Comparison of ENCODE assay signal across 21 cellular contexts in the genomic region with DNA sequence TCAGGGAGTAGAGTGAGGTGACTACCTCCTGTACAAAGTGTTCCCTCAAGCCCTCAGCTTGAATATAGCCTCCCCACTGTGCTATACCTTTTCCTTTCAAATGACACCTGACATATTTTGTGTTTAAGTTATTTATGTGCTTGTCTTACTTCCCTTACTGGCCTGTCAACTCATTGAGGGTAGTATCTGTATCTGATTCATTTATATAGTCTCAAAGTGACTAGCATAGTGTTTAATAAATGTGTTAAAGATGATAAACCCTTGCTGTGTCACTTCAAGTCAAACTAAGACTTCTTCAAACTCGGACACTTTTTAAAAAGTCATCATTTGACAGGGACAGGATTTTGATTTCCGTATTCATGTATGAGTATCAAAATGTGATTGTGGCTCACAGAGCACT. TPM values are rescaled to one million over a fixed set of nuclear protein-coding genes. Genes with fewer than 3 reads are reported as not detected.
DNase-seq lines count a peak whose midpoint lies in the region; ATAC-seq, FAIRE-seq and TF ChIP-seq lines count a peak whose summit lies in the region.
"Had no signal": no experiment of that assay in that cellular context is flagged by ENCODE, and none has a peak within 500 bp of the region (broad histone marks: within the 10 kb centered on the region; RNA-seq: fewer than 3 reads in every experiment).

No MANE protein-coding gene starts in this region.

- no peaks in the 10 kb centered on the region for H3K9me3 Mint-ChIP-seq in activated T-cell treated with anti-CD3 and anti-CD28 coated beads, Interleukin-2, amount 50 U/mL, for 72 hours
- no peaks in the 10 kb centered on the region for H3K9me3 Mint-ChIP-seq in CD8-positive, alpha-beta memory T cell
- H3K9me3 Mint-ChIP-seq in stimulated activated effector memory CD8-positive, alpha-beta T cell treated with anti-CD3 and anti-CD28 coated beads, Interleukin-12 subunit alpha, Interleukin-12 subunit beta, amount 100 ng/mL, for 72 hours, result no peaks in the 10 kb centered on the region
- H3K9me3 Mint-ChIP-seq: HFFc6 had no signal

- peak overlapping the region in 1 of 2 donors; percentile 21 for H3K4me3 Mint-ChIP-seq in activated T-cell treated with anti-CD3 and anti-CD28 coated beads, Interleukin-2, amount 50 U/mL, for 72 hours
- H3K4me3 Mint-ChIP-seq in CD8-positive, alpha-beta memory T cell, result no peak overlapping the region
- H3K4me3 Mint-ChIP-seq in stimulated activated effector memory CD8-positive, alpha-beta T cell treated with anti-CD3 and anti-CD28 coated beads, Interleukin-12 subunit alpha, Interleukin-12 subunit beta, amount 100 ng/mL, for 72 hours, result no peak overlapping the region
- H3K4me3 Mint-ChIP-seq: HFFc6 had no signal

- FAIRE-seq in K562 (lab: Jason Lieb, UNC), result no peak
- FAIRE-seq: G401.6 had no signal

- H4K20me1 ChIP-seq in K562 (replicated peaks; ENCODE audit: control insufficient read depth, insufficient read depth, low read length), result no peaks in the 10 kb centered on the region

- no peaks in the 10 kb centered on the region for H3K9me3 ChIP-seq in CD8-positive, alpha-beta memory T cell (ENCODE audit: low read length)
- no peaks in the 10 kb centered on the region for H3K9me3 ChIP-seq in K562 (replicated peaks; ENCODE audit: control insufficient read depth, insufficient read depth, low read depth, low read length)
- H3K9me3 ChIP-seq: Caco-2 had no signal

- H3K4me3 ChIP-seq in CD8-positive, alpha-beta memory T cell (ENCODE audit: low read length), result no peak overlapping the region
- no peak overlapping the region for H3K4me3 ChIP-seq in K562

- H3K9ac ChIP-seq in K562 (ENCODE audit: insufficient read depth in 1 of 2, low read depth in 2 of 2, low read length in 2 of 2), result no peak overlapping the region

- peaks cover 6% of the 10 kb centered on the region for H3K4me1 Mint-ChIP-seq in activated T-cell treated with anti-CD3 and anti-CD28 coated beads, Interleukin-2, amount 50 U/mL, for 72 hours (ENCODE audit: low read depth)
- H3K4me1 Mint-ChIP-seq in CD8-positive, alpha-beta memory T cell, result peaks cover 20 to 41% (median 27%) of the 10 kb centered on the region in 3 donors
- H3K4me1 Mint-ChIP-seq in stimulated activated effector memory CD8-positive, alpha-beta T cell treated with anti-CD3 and anti-CD28 coated beads, Interleukin-12 subunit alpha, Interleukin-12 subunit beta, amount 100 ng/mL, for 72 hours, result peaks cover 25% of the 10 kb centered on the region

- DNase-seq in activated T-cell treated with anti-CD3 and anti-CD28 coated beads, Interleukin-2, amount 50 U/mL, for 72 hours, result no peak
- DNase-seq in activated T-cell treated with anti-CD3 and anti-CD28 coated beads, Interleukin-2, amount 50 U/mL, for 48 hours, result no peak
- DNase-seq in CD8-positive, alpha-beta memory T cell, result no peak
- no peak for DNase-seq in K562 (ENCODE audit: extremely low read depth in 1 of 4, low spot score in 3 of 4)
- DNase-seq in stimulated activated effector memory CD8-positive, alpha-beta T cell treated with anti-CD3 and anti-CD28 coated beads, Interleukin-12 subunit alpha, Interleukin-12 subunit beta, amount 100 ng/mL, for 72 hours (ENCODE audit: low spot score in 2 of 2), result no peak
- DNase-seq in putamen (ENCODE audit: low spot score), result no peak
- no peak for DNase-seq in stimulated activated CD8-positive, alpha-beta memory T cell treated with anti-CD3 and anti-CD28 coated beads, Interleukin-4, amount 100 ng/mL, for 48 hours
- DNase-seq: C1 segment of cervical spinal cord, Caco-2, H7, HFFc6, IMR-90, Karpas-422, NCI-H1436, NCI-H1930, NCI-H226, NCI-H524, NCI-H82, OCI-M1, SHP77 had no signal

- TF ChIP-seq EP300 in K562 (IDR thresholded peaks at IDR 0.05; ENCODE audit: low read length), result no peak

- no peaks in the 10 kb centered on the region for H3K9me1 ChIP-seq in K562 (ENCODE audit: control insufficient read depth, insufficient read depth, low read length)

- BruUV-seq in K562 (replicated peaks; lab: Mats Ljungman, UMichigan), result no TSS peak

- TF ChIP-seq POLR2A in K562 (conservative IDR thresholded peaks at IDR 0.05), result no peak

- POLR2A ChIA-PET in CD8-positive, alpha-beta memory T cell (lab: Charles Lee), result no interaction called here
- POLR2A ChIA-PET in K562 (lab: Yijun Ruan, JAX), result no interaction called here

- TF ChIP-seq RAD21 in K562 (CRISPR knock-in tag; conservative IDR thresholded peaks at IDR 0.05 in 1 of 2, IDR thresholded peaks at IDR 0.05 in 1 of 2), result no peak

- in situ Hi-C loops in K562 (cut with MboI), result no loop called here

- ATAC-seq in activated T-cell treated with anti-CD3 and anti-CD28 coated beads, Interleukin-2, amount 50 U/mL, for 72 hours (replicated peaks in 1 of 2), result peak; percentile 18 to 83
- peak; percentile 55 for ATAC-seq in K562
- peak; percentile 92 for ATAC-seq in stimulated activated effector memory CD8-positive, alpha-beta T cell treated with anti-CD3 and anti-CD28 coated beads, Interleukin-12 subunit alpha, Interleukin-12 subunit beta, amount 100 ng/mL, for 72 hours

- intact Hi-C loops in K562 (cut with micrococcal nuclease), result loop anchor here (5.0 to 10.0 kb wide), 2 partner anchors 100 to 298 kb away; no protein-coding TSS in a partner anchor

- H3K27ac ChIP-seq in CD8-positive, alpha-beta memory T cell (ENCODE audit: low read depth, low read length), result no peak overlapping the region
- H3K27ac ChIP-seq in K562 (ENCODE audit: extremely low read depth, low read depth, low read length), result no peak overlapping the region

- no peaks in the 10 kb centered on the region for H3K27me3 ChIP-seq in CD8-positive, alpha-beta memory T cell (ENCODE audit: insufficient read depth, low read length, poor library complexity, severe bottlenecking)
- H3K27me3 ChIP-seq in K562 (ENCODE audit: control insufficient read depth in 2 of 2, insufficient read depth in 2 of 2, low read length in 2 of 2), result no peaks in the 10 kb centered on the region

- H3K36me3 Mint-ChIP-seq in activated T-cell treated with anti-CD3 and anti-CD28 coated beads, Interleukin-2, amount 50 U/mL, for 72 hours (ENCODE audit: insufficient read depth in 2 of 2), result peaks cover 5 to 14% of the 10 kb centered on the region in 2 donors
- peaks cover 0 to 80% (median 8%) of the 10 kb centered on the region in 3 donors for H3K36me3 Mint-ChIP-seq in CD8-positive, alpha-beta memory T cell
- peaks cover 50% of the 10 kb centered on the region for H3K36me3 Mint-ChIP-seq in stimulated activated effector memory CD8-positive, alpha-beta T cell treated with anti-CD3 and anti-CD28 coated beads, Interleukin-12 subunit alpha, Interleukin-12 subunit beta, amount 100 ng/mL, for 72 hours

- H3K27me3 Mint-ChIP-seq in activated T-cell treated with anti-CD3 and anti-CD28 coated beads, Interleukin-2, amount 50 U/mL, for 72 hours (ENCODE audit: low read depth), result no peaks in the 10 kb centered on the region
- no peaks in the 10 kb centered on the region for H3K27me3 Mint-ChIP-seq in CD8-positive, alpha-beta memory T cell

- H3K4me1 ChIP-seq in CD8-positive, alpha-beta memory T cell (ENCODE audit: insufficient read depth, low read length), result no peaks in the 10 kb centered on the region
- H3K4me1 ChIP-seq in K562 (replicated peaks in 1 of 2; ENCODE audit: control insufficient read depth in 2 of 2, insufficient read depth in 2 of 2, low read length in 2 of 2), result peaks cover 4% of the 10 kb centered on the region in 2 experiments; a peak in 2 of 5 replicates
- H3K4me1 ChIP-seq: Caco-2 had no signal

- H3K79me2 ChIP-seq in K562 (ENCODE audit: control insufficient read depth, insufficient read depth, low read length), result no peaks in the 10 kb centered on the region

- peak overlapping the region; percentile 13 for H3K27ac Mint-ChIP-seq in activated T-cell treated with anti-CD3 and anti-CD28 coated beads, Interleukin-2, amount 50 U/mL, for 72 hours
- peak overlapping the region in 6 of 8 donors; percentile 1 to 78 (median 42) for H3K27ac Mint-ChIP-seq in CD8-positive, alpha-beta memory T cell
- peak overlapping the region; percentile 11 for H3K27ac Mint-ChIP-seq in stimulated activated effector memory CD8-positive, alpha-beta T cell treated with anti-CD3 and anti-CD28 coated beads, Interleukin-12 subunit alpha, Interleukin-12 subunit beta, amount 100 ng/mL, for 72 hours
- H3K27ac Mint-ChIP-seq: HFFc6 had no signal

- H3K36me3 ChIP-seq in CD8-positive, alpha-beta memory T cell (ENCODE audit: insufficient read depth, low read length), result peaks cover 3% of the 10 kb centered on the region
- H3K36me3 ChIP-seq in K562 (ENCODE audit: control insufficient read depth, insufficient read depth, low read length), result no peaks in the 10 kb centered on the region; the same call in 2 of the 3 replicates

- CTCF ChIA-PET in CD8-positive, alpha-beta memory T cell (lab: Charles Lee), result no interaction called here
- CTCF ChIA-PET in K562 (lab: Yijun Ruan, JAX; ENCODE audit: low intra/inter-chr PET ratio), result no interaction called here

- no peak overlapping the region for H3K4me2 ChIP-seq in K562 (ENCODE audit: insufficient read depth, low read length)

- no peak overlapping the region for H2AFZ ChIP-seq in K562 (ENCODE audit: low read depth, low read length)

- WGBS in K562 (ENCODE audit: insufficient coverage, low coverage, missing lambda C conversion rate), result 33% methylated on average over 2 of the region's 2 CpGs

- TF ChIP-seq CTCF in K562 (IDR thresholded peaks at IDR 0.05 in 2 of 3, conservative IDR thresholded peaks at IDR 0.05 in 1 of 3; ENCODE audit: insufficient read depth in 2 of 3, low read depth in 1 of 3, low read length in 3 of 3), result no peak

RNA-seq across cellular contexts. Expression of gene APAF1, which starts 52.1 kb away (rescaled TPM):
- 10 to 100 TPM; 18.6 to 22.2 TPM for total RNA-seq in activated T-cell treated with anti-CD3 and anti-CD28 coated beads, Interleukin-2, amount 50 U/mL, for 72 hours
- 10 to 100 TPM; 13.9 to 14.6 TPM for total RNA-seq in CD8-positive, alpha-beta memory T cell
- 11.1 TPM for polyA plus RNA-seq in CD8-positive, alpha-beta memory T cell
- total RNA-seq in K562 (2011; cell fraction: chromatin; rRNA removed; ENCODE audit: low replicate concordance), result 34.4 and 111 TPM in 2 replicates
- total RNA-seq in K562 (2011; cell fraction: nucleolus; rRNA removed), result 13.7 and 18.6 TPM in 2 replicates
- 27.3 and 35.5 TPM in 2 replicates for total RNA-seq in K562 (2011; cell fraction: nucleoplasm; rRNA removed)
- total RNA-seq in K562 (2014; rRNA removed), result 8.5 and 11.1 TPM in 2 replicates
- 15.2 and 18.3 TPM in 2 replicates for total RNA-seq in K562 (2014; rRNA removed; fragmentation: Illumina TruSeq; extraction: Trizol)
- 10.8 TPM in 2 replicates for total RNA-seq in K562 (2015; rRNA removed; fragmentation: Illumina TruSeq; extraction: Trizol)
- total RNA-seq in K562 (2021), result 11.5 and 13.4 TPM in 2 replicates
- polyA plus RNA-seq in K562 (2011; rRNA removed), result 12.4 and 15.7 TPM in 2 replicates
- polyA plus RNA-seq in K562 (2011; cell fraction: cytosol; rRNA removed), result 5.2 and 7.2 TPM in 2 replicates
- 9.1 and 10.9 TPM in 2 replicates for polyA plus RNA-seq in K562 (2011; cell fraction: nucleus; rRNA removed)
- polyA plus RNA-seq in K562 (2012), result 6.7 and 9.1 TPM in 2 replicates
- polyA plus RNA-seq in K562 (2014; fragmentation: Illumina TruSeq; extraction: Trizol), result 8.2 and 9.9 TPM in 2 replicates
- 1 to 10 TPM; 5.1 to 6.5 TPM for polyA plus RNA-seq in K562 (2014; fragmentation: Nextera tagmentation; extraction: Ambion mirVana)
- polyA plus RNA-seq in K562 (2014; rRNA removed), result 7.2 and 8.4 TPM in 2 replicates
- polyA minus RNA-seq in K562 (2011; rRNA and poly(A)+ RNA removed), result 48.2 and 55.6 TPM in 2 replicates
- polyA minus RNA-seq in K562 (2011; cell fraction: cytosol; rRNA and poly(A)+ RNA removed), result 12.2 and 18.2 TPM in 2 replicates
- 12.1 and 26.7 TPM in 2 replicates for polyA minus RNA-seq in K562 (2011; cell fraction: nucleus; rRNA and poly(A)+ RNA removed)

RNA-seq across cellular contexts. Expression of gene IKBIP, which starts 52.6 kb away (rescaled TPM):
- 10 to 100 TPM; 17.2 to 20.4 TPM for total RNA-seq in activated T-cell treated with anti-CD3 and anti-CD28 coated beads, Interleukin-2, amount 50 U/mL, for 72 hours
- total RNA-seq in CD8-positive, alpha-beta memory T cell, result 10 to 100 TPM; 29.4 to 30.4 TPM
- 9.4 TPM for polyA plus RNA-seq in CD8-positive, alpha-beta memory T cell
- 6.2 and 22.8 TPM in 2 replicates for total RNA-seq in K562 (2011; cell fraction: chromatin; rRNA removed; ENCODE audit: low replicate concordance)
- 6.2 and 7.0 TPM in 2 replicates for total RNA-seq in K562 (2011; cell fraction: nucleolus; rRNA removed)
- total RNA-seq in K562 (2011; cell fraction: nucleoplasm; rRNA removed), result 11.0 and 14.5 TPM in 2 replicates
- 14.1 and 14.9 TPM in 2 replicates for total RNA-seq in K562 (2014; rRNA removed)
- 19.5 and 22.8 TPM in 2 replicates for total RNA-seq in K562 (2014; rRNA removed; fragmentation: Illumina TruSeq; extraction: Trizol)
- total RNA-seq in K562 (2015; rRNA removed; fragmentation: Illumina TruSeq; extraction: Trizol), result 16.5 and 17.8 TPM in 2 replicates
- 14.9 and 15.4 TPM in 2 replicates for total RNA-seq in K562 (2021)
- polyA plus RNA-seq in K562 (2011; rRNA removed), result 12.3 and 16.2 TPM in 2 replicates
- polyA plus RNA-seq in K562 (2011; cell fraction: cytosol; rRNA removed), result 3.1 and 5.1 TPM in 2 replicates
- 2.5 and 2.8 TPM in 2 replicates for polyA plus RNA-seq in K562 (2011; cell fraction: nucleus; rRNA removed)
- polyA plus RNA-seq in K562 (2012), result 12.4 and 14.4 TPM in 2 replicates
- 12.6 and 15.3 TPM in 2 replicates for polyA plus RNA-seq in K562 (2014; fragmentation: Illumina TruSeq; extraction: Trizol)
- 1 to 10 TPM; 3.3 to 4.9 TPM for polyA plus RNA-seq in K562 (2014; fragmentation: Nextera tagmentation; extraction: Ambion mirVana)
- polyA plus RNA-seq in K562 (2014; rRNA removed), result 14.9 and 15.8 TPM in 2 replicates
- polyA minus RNA-seq in K562 (2011; rRNA and poly(A)+ RNA removed), result 9.7 and 10.4 TPM in 2 replicates
- polyA minus RNA-seq in K562 (2011; cell fraction: cytosol; rRNA and poly(A)+ RNA removed), result 4.7 and 4.8 TPM in 2 replicates
- polyA minus RNA-seq in K562 (2011; cell fraction: nucleus; rRNA and poly(A)+ RNA removed), result 2.7 and 3.8 TPM in 2 replicates
